9 cellular contexts compared by ENCODE assay signal in the genomic region with DNA sequence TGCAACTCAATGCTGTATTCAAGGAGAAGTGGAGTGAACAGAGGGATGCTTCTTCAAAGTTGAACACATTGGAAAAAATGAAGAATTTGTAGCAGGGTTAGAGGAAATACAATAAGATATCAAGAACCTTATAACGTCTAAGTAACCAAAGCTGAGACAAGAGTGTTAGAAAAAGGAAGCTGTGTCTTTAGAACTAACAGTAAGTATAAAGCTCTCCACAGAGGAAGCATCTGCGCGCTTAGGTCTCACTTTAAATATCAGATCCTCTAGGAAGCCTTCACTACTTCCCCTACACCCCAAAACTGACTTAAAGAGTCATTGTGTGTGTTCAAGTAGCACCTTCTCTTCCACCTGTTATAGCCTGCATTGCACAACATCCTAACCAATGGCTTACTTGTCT. TPM values are rescaled to one million over a fixed set of nuclear protein-coding genes. Genes with fewer than 3 reads are reported as not detected.
DNase-seq lines count a peak whose midpoint lies in the region; ATAC-seq and TF ChIP-seq lines count a peak whose summit lies in the region.
"Had no signal": no experiment of that assay in that cellular context is flagged by ENCODE, and none has a peak within 500 bp of the region (broad histone marks: within the 10 kb centered on the region; RNA-seq: fewer than 3 reads in every experiment).

No MANE protein-coding gene starts in this region.

- peaks cover 2% of the 10 kb centered on the region for H3K36me3 Mint-ChIP-seq in T-helper 1 cell treated with Interleukin-12 subunit alpha and Interleukin-12 subunit beta and Interleukin-4 antibody, amounts not matched to agents 30 μg/mL and 1 μg/mL, for 36 hours (ENCODE audit: low read depth)
- no peaks in the 10 kb centered on the region for H3K36me3 Mint-ChIP-seq in activated CD4-positive, alpha-beta memory T cell treated with anti-CD3 and anti-CD28 coated beads, Interleukin-2, amount 10 ng/mL, durations not matched to agents 7 days and 5 days (ENCODE audit: low read depth)
- H3K36me3 Mint-ChIP-seq in glutamatergic neuron (ENCODE audit: unreplicated experiment): no peaks in the 10 kb centered on the region

- intact Hi-C loops in sciatic nerve (cut with DNase I): no loop called here

- CTCF ChIA-PET in activated CD4-positive, alpha-beta memory T cell treated with anti-CD3 and anti-CD28 coated beads, Interleukin-2, amount 10 ng/mL, durations not matched to agents 7 days and 5 days (lab: Charles Lee): interaction anchor here (1.0 to 2.1 kb wide), 4 partner anchors 43 to 230 kb away, joined by 4 to 5 read pairs (median 4); partner anchors contain the start of gene CH25H

- no peaks in the 10 kb centered on the region for H3K9me3 Mint-ChIP-seq in T-helper 1 cell treated with Interleukin-12 subunit alpha and Interleukin-12 subunit beta and Interleukin-4 antibody, amounts not matched to agents 30 μg/mL and 1 μg/mL, for 36 hours
- H3K9me3 Mint-ChIP-seq in activated CD4-positive, alpha-beta memory T cell treated with anti-CD3 and anti-CD28 coated beads, Interleukin-2, amount 10 ng/mL, durations not matched to agents 7 days and 5 days: no peaks in the 10 kb centered on the region
- no peaks in the 10 kb centered on the region for H3K9me3 Mint-ChIP-seq in glutamatergic neuron (ENCODE audit: unreplicated experiment)

- ATAC-seq in HG02981 (IDR thresholded peaks at IDR 0.05; ENCODE audit: unreplicated experiment): peak; percentile 21
- peak; percentile 60 for ATAC-seq in sciatic nerve
- ATAC-seq in GM18519 (IDR thresholded peaks at IDR 0.05; ENCODE audit: low FRiP score, unreplicated experiment): no peak

- DNase-seq in T-helper 1 cell: no peak
- DNase-seq in activated CD4-positive, alpha-beta memory T cell treated with anti-CD3 and anti-CD28 coated beads, Interleukin-2, amount 10 ng/mL, durations not matched to agents 7 days and 5 days: no peak
- no peak for DNase-seq in sciatic nerve (ENCODE audit: low spot score)
- no peak for DNase-seq in NCI-H510A (lab: John Stamatoyannopoulos, UW)
- DNase-seq in glutamatergic neuron: no peak
- DNase-seq: foreskin melanocyte had no signal

- H3K4me3 Mint-ChIP-seq in T-helper 1 cell treated with Interleukin-12 subunit alpha and Interleukin-12 subunit beta and Interleukin-4 antibody, amounts not matched to agents 30 μg/mL and 1 μg/mL, for 36 hours: peak overlapping the region; percentile 69
- peak overlapping the region; percentile 42 for H3K4me3 Mint-ChIP-seq in activated CD4-positive, alpha-beta memory T cell treated with anti-CD3 and anti-CD28 coated beads, Interleukin-2, amount 10 ng/mL, durations not matched to agents 7 days and 5 days
- no peak overlapping the region for H3K4me3 Mint-ChIP-seq in glutamatergic neuron (ENCODE audit: unreplicated experiment)

- H3K27ac Mint-ChIP-seq in T-helper 1 cell treated with Interleukin-12 subunit alpha and Interleukin-12 subunit beta and Interleukin-4 antibody, amounts not matched to agents 30 μg/mL and 1 μg/mL, for 36 hours: peak overlapping the region; percentile 58
- H3K27ac Mint-ChIP-seq in activated CD4-positive, alpha-beta memory T cell treated with anti-CD3 and anti-CD28 coated beads, Interleukin-2, amount 10 ng/mL, durations not matched to agents 7 days and 5 days: peak overlapping the region; percentile 48
- H3K27ac Mint-ChIP-seq in glutamatergic neuron (ENCODE audit: unreplicated experiment): no peak overlapping the region

- POLR2A ChIA-PET in activated CD4-positive, alpha-beta memory T cell treated with anti-CD3 and anti-CD28 coated beads, Interleukin-2, amount 10 ng/mL, durations not matched to agents 7 days and 5 days (lab: Charles Lee): interaction anchor here (0.6 to 0.9 kb wide), 2 partner anchors 20 to 51 kb away, joined by 3 read pairs; no protein-coding TSS in a partner anchor

- no peak for TF ChIP-seq CTCF in glutamatergic neuron (IDR thresholded peaks at IDR 0.05; ENCODE audit: partially characterized antibody, unreplicated experiment)

- H3K4me1 Mint-ChIP-seq in T-helper 1 cell treated with Interleukin-12 subunit alpha and Interleukin-12 subunit beta and Interleukin-4 antibody, amounts not matched to agents 30 μg/mL and 1 μg/mL, for 36 hours (ENCODE audit: low read depth): peaks cover 23% of the 10 kb centered on the region
- peaks cover 24% of the 10 kb centered on the region for H3K4me1 Mint-ChIP-seq in activated CD4-positive, alpha-beta memory T cell treated with anti-CD3 and anti-CD28 coated beads, Interleukin-2, amount 10 ng/mL, durations not matched to agents 7 days and 5 days
- H3K4me1 Mint-ChIP-seq in glutamatergic neuron (ENCODE audit: low read depth, unreplicated experiment): no peaks in the 10 kb centered on the region

- peaks cover 55% of the 10 kb centered on the region for H3K27me3 Mint-ChIP-seq in T-helper 1 cell treated with Interleukin-12 subunit alpha and Interleukin-12 subunit beta and Interleukin-4 antibody, amounts not matched to agents 30 μg/mL and 1 μg/mL, for 36 hours (ENCODE audit: low read depth)
- H3K27me3 Mint-ChIP-seq in activated CD4-positive, alpha-beta memory T cell treated with anti-CD3 and anti-CD28 coated beads, Interleukin-2, amount 10 ng/mL, durations not matched to agents 7 days and 5 days: peaks cover 30% of the 10 kb centered on the region
- no peaks in the 10 kb centered on the region for H3K27me3 Mint-ChIP-seq in glutamatergic neuron (ENCODE audit: unreplicated experiment)

RNA-seq across cellular contexts. Expression of gene CH25H, which starts 43.0 kb away (rescaled TPM):
- not detected for total RNA-seq in activated CD4-positive, alpha-beta memory T cell treated with anti-CD3 and anti-CD28 coated beads, Interleukin-2, amount 10 ng/mL, durations not matched to agents 7 days and 5 days
- total RNA-seq in sciatic nerve (8.8 TPM), glutamatergic neuron (ENCODE audit: unreplicated experiment) (0.25 TPM)
